In the genomic region with DNA sequence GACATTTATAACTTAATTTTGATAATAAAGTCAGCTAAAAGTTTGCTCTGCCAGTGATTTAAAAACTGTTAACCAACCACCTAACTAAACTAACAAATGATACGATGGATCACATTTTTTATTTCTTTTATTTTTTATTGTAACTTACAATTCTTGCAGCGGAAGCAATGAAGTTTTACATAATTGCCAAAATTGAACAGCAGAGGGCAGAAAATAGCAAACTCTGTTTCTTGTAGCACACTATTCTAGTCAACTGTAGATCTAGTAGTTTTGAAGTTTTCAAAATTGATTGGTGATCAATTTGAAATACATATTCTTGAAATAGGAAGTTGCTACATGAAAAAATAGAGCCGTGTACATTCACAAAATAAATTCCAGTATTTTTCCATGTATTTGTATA, we compare ENCODE assay signal across 9 cellular contexts. TPM values are rescaled to one million over a fixed set of nuclear protein-coding genes. Genes with fewer than 3 reads are reported as not detected.
A peak's percentile ranks its signal among the peaks of the same experiment; 100 is the strongest.
DNase-seq lines count a peak whose midpoint lies in the region; ATAC-seq and TF ChIP-seq lines count a peak whose summit lies in the region.
"Had no signal": no experiment of that assay in that cellular context is flagged by ENCODE, and none has a peak within 500 bp of the region (broad histone marks: within the 10 kb centered on the region; RNA-seq: fewer than 3 reads in every experiment).

No MANE protein-coding gene starts in this region.

- TF ChIP-seq POLR2A in esophagus muscularis mucosa (IDR thresholded peaks at IDR 0.05; ENCODE audit: low read depth) = no peak

- peak; percentile 40 for DNase-seq in NCI-H2171 treated with DMSO at 0.1 percent for 48 hours (lab: John Stamatoyannopoulos, UW)
- no peak for DNase-seq in NCI-H2171 (lab: John Stamatoyannopoulos, UW)
- peak; percentile 47 for DNase-seq in NCI-H69 (lab: John Stamatoyannopoulos, UW)
- DNase-seq in esophagus muscularis mucosa (ENCODE audit: extremely low spot score) = no peak
- peak; percentile 10 for DNase-seq in stromal cell of bone marrow (ENCODE audit: low read depth)
- DNase-seq in AG08395 (ENCODE audit: low spot score) = no peak
- no peak for DNase-seq in NCI-H128 (lab: John Stamatoyannopoulos, UW; ENCODE audit: unreplicated experiment)
- DNase-seq: NCI-H774 had no signal

- intact Hi-C loops in esophagus muscularis mucosa (cut with DNase I) = loop anchor here (5.0 to 10.0 kb wide), 2 partner anchors 760 to 957 kb away; a partner anchor contains a TSS

- no peak for TF ChIP-seq EP300 in esophagus muscularis mucosa (IDR thresholded peaks at IDR 0.05)

- no peak overlapping the region for H3K27ac ChIP-seq in esophagus muscularis mucosa (replicated peaks in 1 of 4)

- ATAC-seq in HG03108 (IDR thresholded peaks at IDR 0.05; ENCODE audit: unreplicated experiment) = no peak

- H3K27me3 ChIP-seq in esophagus muscularis mucosa = peaks cover 0 to 48% (median 28%) of the 10 kb centered on the region in 4 donors

- peaks cover 0 to 23% (median 21%) of the 10 kb centered on the region in 4 donors for H3K4me1 ChIP-seq in esophagus muscularis mucosa

- TF ChIP-seq CTCF in esophagus muscularis mucosa (IDR thresholded peaks at IDR 0.05) = peak in 2 of 3 experiments; percentile 18 to 34

- H3K9me3 ChIP-seq in esophagus muscularis mucosa = no peaks in the 10 kb centered on the region

- no peak overlapping the region for H3K4me3 ChIP-seq in esophagus muscularis mucosa

- no peaks in the 10 kb centered on the region for H3K36me3 ChIP-seq in esophagus muscularis mucosa

- WGBS in esophagus muscularis mucosa = 34% methylated on average over 3 of the region's 3 CpGs

RNA-seq across cellular contexts. Expression of a gene that starts 2.8 kb away (rescaled TPM):
- under 1 TPM in 3 of 4 donors, not detected in 1; 0.06 to 0.50 (median 0.06) TPM for total RNA-seq in esophagus muscularis mucosa

Comparison
In these comparisons a context has a peak if more than half of its experiments do, and no peak if none do; other contexts are left out.
1. DNase-seq: peak in NCI-H2171 treated with DMSO at 0.1 percent for 48 hours (single experiment), NCI-H69 (single experiment) and stromal cell of bone marrow (single experiment); none in NCI-H2171 (single experiment), esophagus muscularis mucosa (single experiment), AG08395 (single experiment) and NCI-H128 (single experiment).